12 cellular contexts compared by ENCODE assay signal in the genomic region with DNA sequence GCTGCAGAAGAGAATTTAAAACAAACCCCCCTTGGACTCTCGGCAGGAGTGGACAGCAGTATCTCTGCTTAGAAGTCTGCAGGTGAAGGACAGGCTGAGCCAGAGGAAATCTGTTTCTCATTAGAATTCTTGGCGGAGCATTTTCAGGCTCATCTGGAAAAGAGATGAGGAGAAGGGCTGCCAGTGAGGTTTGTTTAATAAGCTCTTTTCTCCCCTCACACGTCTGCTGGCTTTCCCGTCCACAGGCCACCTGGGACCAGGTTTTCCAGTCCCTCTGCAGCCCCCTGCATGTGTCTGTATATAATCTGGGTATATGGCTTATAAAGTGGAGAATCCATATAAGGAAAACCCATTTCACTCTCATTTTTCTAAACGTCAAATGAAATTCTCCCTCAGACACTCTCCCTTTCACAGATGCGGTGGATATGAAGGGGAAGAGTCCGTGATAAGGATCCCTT.
DNase-seq lines count a peak whose midpoint lies in the region; ATAC-seq and TF ChIP-seq lines count a peak whose summit lies in the region.
"Had no signal": no experiment of that assay in that cellular context is flagged by ENCODE, and none has a peak within 500 bp of the region (broad histone marks: within the 10 kb centered on the region; RNA-seq: fewer than 3 reads in every experiment).

No MANE protein-coding gene starts in this region.

- WGBS in right lobe of liver (ENCODE audit: insufficient coverage, low coverage, low lambda C conversion rate, missing lambda C conversion rate) = 38% methylated on average over 7 of the region's 7 CpGs

- H3K27ac ChIP-seq in HUES48 (ENCODE audit: low read depth, low read length) (peak overlapping the region; percentile 85), brain microvascular endothelial cell (peak overlapping the region; percentile 67), right lobe of liver (peak overlapping the region; percentile 63 to 82 (median 78)), stomach smooth muscle (ENCODE audit: low read length) (peak overlapping the region; percentile 82), ascending aorta (no peak overlapping the region)

- intact Hi-C loops in right lobe of liver (cut with DNase I) = no loop called here
- intact Hi-C loops in ascending aorta (cut with DNase I) = no loop called here

- TF ChIP-seq POLR2A in right lobe of liver (IDR thresholded peaks at IDR 0.05) = no peak

- in situ Hi-C loops in brain microvascular endothelial cell (cut with HindIII; ENCODE audit: low pct_ligation_motif_present, low sequenced_read_pairs) = no loop called here

- H3K36me3 ChIP-seq in HUES48 (ENCODE audit: control insufficient read depth, insufficient read depth, low read length) (no peaks in the 10 kb centered on the region), brain microvascular endothelial cell (replicated peaks) (no peaks in the 10 kb centered on the region), right lobe of liver (no peaks in the 10 kb centered on the region), stomach smooth muscle (ENCODE audit: control insufficient read depth in 2 of 2, insufficient read depth in 2 of 2, low read length in 2 of 2) (no peaks in the 10 kb centered on the region), ascending aorta (no peaks in the 10 kb centered on the region)

- TF ChIP-seq CTCF in brain microvascular endothelial cell (IDR thresholded peaks at IDR 0.05; ENCODE audit: low read depth, low read length, missing control alignments) (no peak), right lobe of liver (IDR thresholded peaks at IDR 0.05) (no peak), ascending aorta (IDR thresholded peaks at IDR 0.05) (no peak)

- ATAC-seq in right lobe of liver (peak; percentile 1 to 25 (median 8)), GM19452 (IDR thresholded peaks at IDR 0.05; ENCODE audit: unreplicated experiment) (no peak)

- H3K4me1 ChIP-seq in HUES48 (ENCODE audit: control insufficient read depth, insufficient read depth, low read length) (peaks cover 33% of the 10 kb centered on the region), right lobe of liver (peaks cover 0 to 49% (median 13%) of the 10 kb centered on the region in 4 donors), stomach smooth muscle (ENCODE audit: control insufficient read depth, insufficient read depth, low read length) (peaks cover 54% of the 10 kb centered on the region), ascending aorta (no peaks in the 10 kb centered on the region)

- no peaks in the 10 kb centered on the region for H3K27me3 ChIP-seq in HUES48 (ENCODE audit: control insufficient read depth, insufficient read depth, low read length)
- H3K27me3 ChIP-seq in brain microvascular endothelial cell (replicated peaks) = no peaks in the 10 kb centered on the region
- H3K27me3 ChIP-seq in right lobe of liver = no peaks in the 10 kb centered on the region
- H3K27me3 ChIP-seq in stomach smooth muscle (ENCODE audit: control insufficient read depth in 1 of 2, insufficient read depth in 2 of 2, low read length in 2 of 2) = no peaks in the 10 kb centered on the region
- no peaks in the 10 kb centered on the region for H3K27me3 ChIP-seq in ascending aorta

- DNase-seq in brain microvascular endothelial cell = no peak
- no peak for DNase-seq in right lobe of liver
- DNase-seq in ascending aorta (ENCODE audit: low spot score in 2 of 2) = no peak
- no peak for DNase-seq in NCI-H2196 (lab: John Stamatoyannopoulos, UW; ENCODE audit: unreplicated experiment)
- DNase-seq: activated CD4-positive, alpha-beta T cell treated with anti-CD3 and anti-CD28 coated beads, Interleukin-2, amount 50 U/mL, for 4 hours; activated naive CD4-positive, alpha-beta T cell treated with anti-CD3 and anti-CD28 coated beads, Interleukin-2, amount 10 ng/mL, durations not matched to agents 7 days and 5 days; NCI-H1105; stimulated activated CD4-positive, alpha-beta T cell treated with anti-CD3 and anti-CD28 coated beads, Interleukin-15, amount 100 ng/mL, for 24 hours; SW 1271 had no signal

- H3K9me3 ChIP-seq in HUES48 (ENCODE audit: control insufficient read depth, insufficient read depth, low read length) = no peaks in the 10 kb centered on the region
- no peaks in the 10 kb centered on the region for H3K9me3 ChIP-seq in right lobe of liver
- H3K9me3 ChIP-seq in stomach smooth muscle (ENCODE audit: control insufficient read depth in 2 of 2, low read length in 2 of 2) = no peaks in the 10 kb centered on the region
- no peaks in the 10 kb centered on the region for H3K9me3 ChIP-seq in ascending aorta

- no peak overlapping the region for H3K9ac ChIP-seq in HUES48 (ENCODE audit: low read depth, low read length)
- H3K9ac ChIP-seq in stomach smooth muscle (ENCODE audit: low read length in 2 of 2) = peak overlapping the region; percentile 47 to 64

- no peak overlapping the region for H3K4me3 ChIP-seq in HUES48 (ENCODE audit: low read depth, low read length)
- no peak overlapping the region for H3K4me3 ChIP-seq in brain microvascular endothelial cell (ENCODE audit: low read depth, low read length)
- peak overlapping the region in 1 of 3 donors; percentile 2 for H3K4me3 ChIP-seq in right lobe of liver
- peak overlapping the region; percentile 43 to 55 for H3K4me3 ChIP-seq in stomach smooth muscle (ENCODE audit: low read length in 2 of 2)
- no peak overlapping the region for H3K4me3 ChIP-seq in ascending aorta

Comparison
In these comparisons a context has a peak if more than half of its experiments do, and no peak if none do; other contexts are left out.
1. H3K27ac ChIP-seq: peak in HUES48 (single experiment), brain microvascular endothelial cell (single experiment), right lobe of liver (3 of 3) and stomach smooth muscle (single experiment); none in ascending aorta (0 of 2).
2. H3K4me3 ChIP-seq: peak in stomach smooth muscle (2 of 2); none in HUES48 (single experiment), brain microvascular endothelial cell (single experiment) and ascending aorta (0 of 2).